Comparison of ENCODE assay signal across 3 cellular contexts in genomic region chr18:25300492-25300891, GRCh38.
TF ChIP-seq lines count a peak whose summit lies in the region.

No MANE protein-coding gene starts in this region.

TF ChIP-seq in HEK293T, 16 proteins besides CTCF, POLR2A, EP300 and RAD21:
- TF ChIP-seq SUZ12 (IDR thresholded peaks at IDR 0.05): no peak
- TF ChIP-seq ELF4 (IDR thresholded peaks at IDR 0.05): peak; percentile 29; the same call in 1 of the 2 replicates
TF ChIP-seq in HEK293T: peak in this region for 1.

TF ChIP-seq in GM12878, 131 proteins besides CTCF, POLR2A, EP300 and RAD21:
- TF ChIP-seq USF2 (IDR thresholded peaks at IDR 0.05; ENCODE audit: borderline replicate concordance, low read depth, low read length) (no peak), ZBTB40 (IDR thresholded peaks at IDR 0.05; ENCODE audit: borderline replicate concordance) (peak; percentile 46; the same call in 1 of the 2 replicates)

TF ChIP-seq in GM12891, 5 proteins besides CTCF, POLR2A, EP300 and RAD21 (continued from another document):
- no peak for TF ChIP-seq SPI1 (IDR thresholded peaks at IDR 0.05; ENCODE audit: low read depth, low read length)
